Comparison of ENCODE assay signal across 1 cellular context in genomic region chr11:79067355-79067685, GRCh38.
TF ChIP-seq lines count a peak whose summit lies in the region.

No MANE protein-coding gene starts in this region.

TF ChIP-seq in WTC11, 78 proteins besides CTCF, POLR2A, EP300 and RAD21 (continued from another document):
- no peak for TF ChIP-seq PRRX2 (CRISPR knock-in tag; IDR thresholded peaks at IDR 0.05)
- TF ChIP-seq SMAD3 (CRISPR knock-in tag; IDR thresholded peaks at IDR 0.05; ENCODE audit: borderline replicate concordance): no peak
- no peak for TF ChIP-seq NFE2L1 (CRISPR knock-in tag; IDR thresholded peaks at IDR 0.05)
- TF ChIP-seq NFYB (CRISPR knock-in tag; conservative IDR thresholded peaks at IDR 0.05; ENCODE audit: low read depth): no peak
- no peak for TF ChIP-seq SMAD4 (CRISPR knock-in tag; IDR thresholded peaks at IDR 0.05)
